Comparison of ENCODE assay signal across 22 cellular contexts in the genomic region with DNA sequence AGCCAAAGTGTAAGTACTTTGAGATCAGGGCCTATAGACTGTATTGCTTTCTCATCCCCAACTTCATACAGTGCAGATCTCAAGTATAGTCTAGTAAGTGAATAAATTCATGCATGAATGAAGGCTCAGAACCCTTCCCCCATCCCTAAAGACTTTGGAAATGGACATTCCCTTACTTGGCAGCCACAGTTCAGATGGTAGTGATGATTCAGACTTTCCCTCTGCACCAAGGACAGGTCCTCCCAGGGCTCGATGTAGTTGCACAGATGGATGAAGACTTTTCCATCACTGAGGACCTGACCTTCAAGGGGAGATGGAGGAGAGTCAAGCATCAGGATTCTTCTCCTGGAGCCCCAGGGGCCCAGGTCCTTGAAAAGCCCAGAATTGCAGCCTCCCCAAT. TPM values are rescaled to one million over a fixed set of nuclear protein-coding genes. Genes with fewer than 3 reads are reported as not detected.
"Had no signal": no experiment of that assay in that cellular context is flagged by ENCODE, and none has a peak within 500 bp of the region (broad histone marks: within the 10 kb centered on the region; RNA-seq: fewer than 3 reads in every experiment).

No MANE protein-coding gene starts in this region.

- H3K36me3 ChIP-seq: sigmoid colon, uterus had no signal

- H3K4me1 Mint-ChIP-seq: immature natural killer cell had no signal

- H3K4me3 ChIP-seq: ascending aorta, lung, psoas muscle, sigmoid colon, testis, uterus had no signal

- H3K27ac ChIP-seq: ascending aorta, psoas muscle, sigmoid colon, testis, uterus had no signal

- DNase-seq: activated CD4-positive, alpha-beta memory T cell treated with anti-CD3 and anti-CD28 coated beads for 36 hours; activated CD4-positive, CD25-positive, alpha-beta regulatory T cell treated with anti-CD3 and anti-CD28 coated beads, Interleukin-2, amount 50 U/mL, for 72 hours; activated gamma-delta T cell treated with Interleukin-2 at 50 U/mL for 16 hours; activated naive CD8-positive, alpha-beta T cell treated with anti-CD3 and anti-CD28 coated beads for 36 hours; activated T-cell treated with anti-CD3 and anti-CD28 coated beads, Interleukin-2, amount 50 U/mL, for 48 hours; caudate nucleus; cortex of kidney; effector CD8-positive, alpha-beta T cell; immature natural killer cell; left colon; nucleus accumbens; psoas muscle; sigmoid colon; stimulated activated CD4-positive, alpha-beta T cell treated with anti-CD3 and anti-CD28 coated beads, Interleukin-12 subunit alpha, Interleukin-12 subunit beta, amount 100 ng/mL, for 4 hours; stimulated activated CD4-positive, alpha-beta T cell treated with anti-CD3 and anti-CD28 coated beads, Interleukin-4, amount 100 ng/mL, for 1 hour; stimulated activated CD8-positive, alpha-beta memory T cell treated with anti-CD3 and anti-CD28 coated beads, Interleukin-4, amount 100 ng/mL, for 48 hours; testis; uterus had no signal

- H3K4me3 Mint-ChIP-seq: activated CD4-positive, alpha-beta memory T cell treated with anti-CD3 and anti-CD28 coated beads for 36 hours; activated naive CD8-positive, alpha-beta T cell treated with anti-CD3 and anti-CD28 coated beads for 36 hours; immature natural killer cell; natural killer cell treated with Interleukin-12 subunit alpha and Interleukin-12 subunit beta and Interleukin-15 and Interleukin-18, amount 100 ng/mL, for 72 hours; stimulated activated naive CD8-positive, alpha-beta T cell treated with anti-CD3 and anti-CD28 coated beads, Interleukin-15, Interleukin-2, amounts not matched to agents 100 ng/mL and 50 ng/mL, for 24 hours had no signal

- H3K27ac Mint-ChIP-seq: activated CD4-positive, alpha-beta memory T cell treated with anti-CD3 and anti-CD28 coated beads for 36 hours; activated naive CD8-positive, alpha-beta T cell treated with anti-CD3 and anti-CD28 coated beads for 36 hours; immature natural killer cell; natural killer cell treated with Interleukin-12 subunit alpha and Interleukin-12 subunit beta and Interleukin-15 and Interleukin-18, amount 100 ng/mL, for 72 hours; stimulated activated naive CD8-positive, alpha-beta T cell treated with anti-CD3 and anti-CD28 coated beads, Interleukin-15, Interleukin-2, amounts not matched to agents 100 ng/mL and 50 ng/mL, for 24 hours had no signal

- ATAC-seq: left colon; natural killer cell treated with Interleukin-12 subunit alpha and Interleukin-12 subunit beta and Interleukin-15 and Interleukin-18, amount 100 ng/mL, for 72 hours; psoas muscle had no signal

- H3K36me3 Mint-ChIP-seq: activated CD4-positive, alpha-beta memory T cell treated with anti-CD3 and anti-CD28 coated beads for 36 hours; natural killer cell treated with Interleukin-12 subunit alpha and Interleukin-12 subunit beta and Interleukin-15 and Interleukin-18, amount 100 ng/mL, for 72 hours had no signal

- H3K27me3 ChIP-seq: ascending aorta, testis, uterus had no signal

- H3K9me3 Mint-ChIP-seq: activated CD4-positive, alpha-beta memory T cell treated with anti-CD3 and anti-CD28 coated beads for 36 hours; activated naive CD8-positive, alpha-beta T cell treated with anti-CD3 and anti-CD28 coated beads for 36 hours; immature natural killer cell; natural killer cell treated with Interleukin-12 subunit alpha and Interleukin-12 subunit beta and Interleukin-15 and Interleukin-18, amount 100 ng/mL, for 72 hours; stimulated activated naive CD8-positive, alpha-beta T cell treated with anti-CD3 and anti-CD28 coated beads, Interleukin-15, Interleukin-2, amounts not matched to agents 100 ng/mL and 50 ng/mL, for 24 hours had no signal

- H3K4me1 ChIP-seq: uterus had no signal

- H3K9me3 ChIP-seq: ascending aorta, psoas muscle, sigmoid colon, testis, uterus had no signal

RNA-seq across cellular contexts. Expression of a gene that starts 4.6 kb away (rescaled TPM):
- total RNA-seq: activated naive CD8-positive, alpha-beta T cell treated with anti-CD3 and anti-CD28 coated beads for 36 hours; natural killer cell treated with Interleukin-12 subunit alpha and Interleukin-12 subunit beta and Interleukin-15 and Interleukin-18, amount 100 ng/mL, for 72 hours had no signal
- polyA plus RNA-seq: immature natural killer cell had no signal
